Comparison of ENCODE assay signal across 21 cellular contexts in the genomic region with DNA sequence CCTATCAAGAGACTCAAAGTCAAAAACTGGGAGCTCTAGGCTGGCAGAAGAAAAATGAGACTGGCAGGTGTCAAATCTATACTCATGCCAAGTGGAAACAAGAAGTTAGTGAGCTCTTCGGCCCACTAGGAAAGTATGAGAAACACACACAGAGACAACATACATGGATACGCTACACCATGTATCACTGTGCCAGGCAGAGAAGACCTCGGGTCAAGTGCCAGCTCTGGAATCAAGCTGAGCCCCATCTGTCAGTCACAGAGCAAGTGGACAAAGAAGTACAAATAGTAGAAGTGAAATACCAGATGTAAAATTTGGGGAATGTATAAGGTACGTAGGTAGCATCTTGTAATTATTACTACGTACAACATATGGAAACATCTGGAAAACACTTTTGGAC.
"Had no signal": no experiment of that assay in that cellular context is flagged by ENCODE, and none has a peak within 500 bp of the region (broad histone marks: within the 10 kb centered on the region; RNA-seq: fewer than 3 reads in every experiment).

No MANE protein-coding gene starts in this region.

- H3K27me3 ChIP-seq: heart right ventricle, neutrophil, transverse colon had no signal

- H3K9me3 ChIP-seq: heart right ventricle, neutrophil, thoracic aorta, transverse colon had no signal

- H3K4me3 ChIP-seq: heart right ventricle, thoracic aorta, transverse colon had no signal

- H3K36me3 ChIP-seq: heart right ventricle, neutrophil, thoracic aorta, transverse colon had no signal

- H3K4me1 Mint-ChIP-seq: naive thymus-derived CD8-positive, alpha-beta T cell; stimulated activated effector memory CD8-positive, alpha-beta T cell treated with anti-CD3 and anti-CD28 coated beads, Interleukin-12 subunit alpha, Interleukin-12 subunit beta, amount 100 ng/mL, for 72 hours had no signal

- H3K27ac Mint-ChIP-seq: naive thymus-derived CD8-positive, alpha-beta T cell; stimulated activated effector memory CD8-positive, alpha-beta T cell treated with anti-CD3 and anti-CD28 coated beads, Interleukin-12 subunit alpha, Interleukin-12 subunit beta, amount 100 ng/mL, for 72 hours had no signal

- H3K4me3 Mint-ChIP-seq: naive thymus-derived CD8-positive, alpha-beta T cell; stimulated activated effector memory CD8-positive, alpha-beta T cell treated with anti-CD3 and anti-CD28 coated beads, Interleukin-12 subunit alpha, Interleukin-12 subunit beta, amount 100 ng/mL, for 72 hours had no signal

- H3K27ac ChIP-seq: heart right ventricle, neutrophil, thoracic aorta, transverse colon had no signal

- DNase-seq: cortex of kidney; effector memory CD4-positive, alpha-beta T cell; heart right ventricle; hypothalamus; kidney glomerular epithelial cell; mammary epithelial cell; naive thymus-derived CD8-positive, alpha-beta T cell; posterior cingulate gyrus; right cardiac atrium; small intestine; stimulated activated CD4-positive, alpha-beta T cell treated with anti-CD3 and anti-CD28 coated beads, Interleukin-12 subunit alpha, Interleukin-12 subunit beta, amount 100 ng/mL, for 4 hours; stimulated activated naive CD8-positive, alpha-beta T cell treated with anti-CD3 and anti-CD28 coated beads, Interleukin-15, Interleukin-2, amounts not matched to agents 100 U/mL and 50 U/mL, for 24 hours; transverse colon had no signal

- ATAC-seq: esophagus mucosa; heart right ventricle; left lobe of liver; naive thymus-derived CD8-positive, alpha-beta T cell; right cardiac atrium; stimulated activated effector memory CD8-positive, alpha-beta T cell treated with anti-CD3 and anti-CD28 coated beads, Interleukin-12 subunit alpha, Interleukin-12 subunit beta, amount 100 ng/mL, for 72 hours; stimulated activated naive CD8-positive, alpha-beta T cell treated with anti-CD3 and anti-CD28 coated beads, Interleukin-15, Interleukin-2, amounts not matched to agents 100 U/mL and 50 U/mL, for 24 hours had no signal

- H3K36me3 Mint-ChIP-seq: naive thymus-derived CD8-positive, alpha-beta T cell; stimulated activated effector memory CD8-positive, alpha-beta T cell treated with anti-CD3 and anti-CD28 coated beads, Interleukin-12 subunit alpha, Interleukin-12 subunit beta, amount 100 ng/mL, for 72 hours had no signal

- H3K4me1 ChIP-seq: transverse colon had no signal

- FAIRE-seq: endometrium, frontal cortex, islet of Langerhans, small intestine had no signal
